In genomic region chr1:245765241-245766000, GRCh38 we compare ENCODE assay signal across 19 cellular contexts.
DNase-seq lines count a peak whose midpoint lies in the region; ATAC-seq and TF ChIP-seq lines count a peak whose summit lies in the region.
"Had no signal": no experiment of that assay in that cellular context is flagged by ENCODE, and none has a peak within 500 bp of the region (broad histone marks: within the 10 kb centered on the region; RNA-seq: fewer than 3 reads in every experiment).

No MANE protein-coding gene starts in this region.

- H3K36me3 Mint-ChIP-seq in activated T-helper 17 cell treated with anti-CD3 and anti-CD28 coated beads, Interleukin-2, amount 50 U/mL, for 72 hours (ENCODE audit: low read depth), result peaks cover 28% of the 10 kb centered on the region
- H3K36me3 Mint-ChIP-seq: natural killer cell treated with Interleukin-12 subunit alpha and Interleukin-12 subunit beta and Interleukin-15 and Interleukin-18, amount 100 ng/mL, for 72 hours had no signal

- no peak for TF ChIP-seq CTCF in fibroblast of the aortic adventitia (IDR thresholded peaks at IDR 0.05; ENCODE audit: insufficient read depth, low read length)
- no peak for TF ChIP-seq CTCF in heart right ventricle (IDR thresholded peaks at IDR 0.05)

- intact Hi-C loops in heart right ventricle (cut with DNase I), result no loop called here

- H3K27me3 ChIP-seq in heart right ventricle, result no peaks in the 10 kb centered on the region
- H3K27me3 ChIP-seq: body of pancreas had no signal

- H3K36me3 ChIP-seq in heart right ventricle, result peaks cover 0 to 3% (median 0%) of the 10 kb centered on the region in 9 donors
- H3K36me3 ChIP-seq: HAP-1 had no signal

- ATAC-seq in HG03095 (IDR thresholded peaks at IDR 0.05; ENCODE audit: unreplicated experiment) (no peak), GM19467 (IDR thresholded peaks at IDR 0.05; ENCODE audit: unreplicated experiment) (no peak), heart right ventricle (no peak)
- ATAC-seq in activated T-helper 17 cell treated with anti-CD3 and anti-CD28 coated beads, Interleukin-2, amount 50 U/mL, for 72 hours (replicated peaks), result no peak
- ATAC-seq: body of pancreas; natural killer cell treated with Interleukin-12 subunit alpha and Interleukin-12 subunit beta and Interleukin-15 and Interleukin-18, amount 100 ng/mL, for 72 hours had no signal

- H3K4me3 ChIP-seq in fibroblast of the aortic adventitia (ENCODE audit: low read depth, low read length), result no peak overlapping the region
- H3K4me3 ChIP-seq in heart right ventricle, result no peak overlapping the region
- H3K4me3 ChIP-seq: body of pancreas, HAP-1, left ventricle myocardium inferior had no signal

- no peaks in the 10 kb centered on the region for H3K9me3 Mint-ChIP-seq in activated T-helper 17 cell treated with anti-CD3 and anti-CD28 coated beads, Interleukin-2, amount 50 U/mL, for 72 hours
- H3K9me3 Mint-ChIP-seq: activated CD4-positive, alpha-beta memory T cell treated with anti-CD3 and anti-CD28 coated beads for 36 hours; CD4-positive, alpha-beta T cell; natural killer cell treated with Interleukin-12 subunit alpha and Interleukin-12 subunit beta and Interleukin-15 and Interleukin-18, amount 100 ng/mL, for 72 hours; stimulated activated naive CD8-positive, alpha-beta T cell treated with anti-CD3 and anti-CD28 coated beads, Interleukin-15, Interleukin-2, amounts not matched to agents 100 ng/mL and 50 ng/mL, for 24 hours had no signal

- 88 to 92% methylated on average over 10 of the region's 10 CpGs for WGBS in heart right ventricle, 2 donors

- no peak overlapping the region for H3K4me3 Mint-ChIP-seq in activated T-helper 17 cell treated with anti-CD3 and anti-CD28 coated beads, Interleukin-2, amount 50 U/mL, for 72 hours
- H3K4me3 Mint-ChIP-seq: activated CD4-positive, alpha-beta memory T cell treated with anti-CD3 and anti-CD28 coated beads for 36 hours; CD4-positive, alpha-beta T cell; natural killer cell treated with Interleukin-12 subunit alpha and Interleukin-12 subunit beta and Interleukin-15 and Interleukin-18, amount 100 ng/mL, for 72 hours; stimulated activated naive CD8-positive, alpha-beta T cell treated with anti-CD3 and anti-CD28 coated beads, Interleukin-15, Interleukin-2, amounts not matched to agents 100 ng/mL and 50 ng/mL, for 24 hours had no signal

- peak; percentile 63 for DNase-seq in H4 (ENCODE audit: low spot score)
- DNase-seq in amniotic epithelial cell (ENCODE audit: low read depth), result peak; percentile 67
- DNase-seq in fibroblast of the aortic adventitia (ENCODE audit: low read depth), result peak; percentile 71
- peak; percentile 95 for DNase-seq in renal cortical epithelial cell (ENCODE audit: low read depth)
- DNase-seq in heart right ventricle, result no peak
- DNase-seq: activated CD4-positive, alpha-beta memory T cell treated with anti-CD3 and anti-CD28 coated beads for 36 hours; body of pancreas; CD4-positive, alpha-beta T cell; effector memory CD4-positive, alpha-beta T cell; GDM1; hippocampal formation; left ventricle myocardium inferior; SHP77 had no signal

- H3K27ac Mint-ChIP-seq in activated T-helper 17 cell treated with anti-CD3 and anti-CD28 coated beads, Interleukin-2, amount 50 U/mL, for 72 hours, result no peak overlapping the region
- H3K27ac Mint-ChIP-seq: activated CD4-positive, alpha-beta memory T cell treated with anti-CD3 and anti-CD28 coated beads for 36 hours; CD4-positive, alpha-beta T cell; natural killer cell treated with Interleukin-12 subunit alpha and Interleukin-12 subunit beta and Interleukin-15 and Interleukin-18, amount 100 ng/mL, for 72 hours; stimulated activated naive CD8-positive, alpha-beta T cell treated with anti-CD3 and anti-CD28 coated beads, Interleukin-15, Interleukin-2, amounts not matched to agents 100 ng/mL and 50 ng/mL, for 24 hours had no signal

- peaks cover 0 to 5% (median 0%) of the 10 kb centered on the region in 11 donors for H3K9me3 ChIP-seq in heart right ventricle
- H3K9me3 ChIP-seq: HAP-1, left ventricle myocardium inferior had no signal

- H3K4me1 ChIP-seq in heart right ventricle, result no peaks in the 10 kb centered on the region
- H3K4me1 ChIP-seq: body of pancreas, HAP-1, left ventricle myocardium inferior had no signal

- no peaks in the 10 kb centered on the region for H3K4me1 Mint-ChIP-seq in activated T-helper 17 cell treated with anti-CD3 and anti-CD28 coated beads, Interleukin-2, amount 50 U/mL, for 72 hours

- no peak overlapping the region for H3K27ac ChIP-seq in heart right ventricle
- H3K27ac ChIP-seq: body of pancreas, left ventricle myocardium inferior had no signal

- H3K27me3 Mint-ChIP-seq in activated T-helper 17 cell treated with anti-CD3 and anti-CD28 coated beads, Interleukin-2, amount 50 U/mL, for 72 hours, result no peaks in the 10 kb centered on the region
- H3K27me3 Mint-ChIP-seq: activated CD4-positive, alpha-beta memory T cell treated with anti-CD3 and anti-CD28 coated beads for 36 hours; CD4-positive, alpha-beta T cell; natural killer cell treated with Interleukin-12 subunit alpha and Interleukin-12 subunit beta and Interleukin-15 and Interleukin-18, amount 100 ng/mL, for 72 hours; stimulated activated naive CD8-positive, alpha-beta T cell treated with anti-CD3 and anti-CD28 coated beads, Interleukin-15, Interleukin-2, amounts not matched to agents 100 ng/mL and 50 ng/mL, for 24 hours had no signal

Comparison
In these comparisons a context has a peak if more than half of its experiments do, and no peak if none do; other contexts are left out.
1. DNase-seq: peak in H4 (single experiment), amniotic epithelial cell (single experiment), fibroblast of the aortic adventitia (single experiment) and renal cortical epithelial cell (single experiment); none in heart right ventricle (0 of 2).